25 cellular contexts compared by ENCODE assay signal in genomic region chr4:106247600-106247999, GRCh38.
DNase-seq lines count a peak whose midpoint lies in the region; ATAC-seq, FAIRE-seq and TF ChIP-seq lines count a peak whose summit lies in the region.
"Had no signal": no experiment of that assay in that cellular context is flagged by ENCODE, and none has a peak within 500 bp of the region (broad histone marks: within the 10 kb centered on the region; RNA-seq: fewer than 3 reads in every experiment).

No MANE protein-coding gene starts in this region.

- no peak overlapping the region for H3K9ac ChIP-seq in IMR-90 (ENCODE audit: low read depth, low read length)
- H3K9ac ChIP-seq: BLaER1 treated with 17β-estradiol and CSF1 and Interleukin-3, amounts not matched to agents 10 nM and 100 nM; GM23248 had no signal

- H3K79me1 ChIP-seq in IMR-90 (ENCODE audit: low read depth in 1 of 2, low read length in 2 of 2) = no peaks in the 10 kb centered on the region

- no peaks in the 10 kb centered on the region for H3K27me3 ChIP-seq in IMR-90 (ENCODE audit: control insufficient read depth, insufficient read depth, low read length)
- H3K27me3 ChIP-seq: BE2C; BLaER1 treated with 17β-estradiol and CSF1 and Interleukin-3, amounts not matched to agents 10 nM and 100 nM had no signal

- H2AFZ ChIP-seq in IMR-90 (replicated peaks; ENCODE audit: low read length, poor library complexity) = no peak overlapping the region
- H2AFZ ChIP-seq: GM23248 had no signal

- H4K20me1 ChIP-seq in IMR-90 (ENCODE audit: insufficient read depth, low read length) = no peaks in the 10 kb centered on the region
- H4K20me1 ChIP-seq: BLaER1 treated with 17β-estradiol and CSF1 and Interleukin-3, amounts not matched to agents 10 nM and 100 nM had no signal

- H3K56ac ChIP-seq in IMR-90 (ENCODE audit: extremely low read depth, insufficient read depth, low read length) = no peak overlapping the region

- POLR2A ChIA-PET in IMR-90 (lab: Charles Lee; ENCODE audit: unreplicated experiment) = no interaction called here

- no peak for TF ChIP-seq RAD21 in IMR-90 (IDR thresholded peaks at IDR 0.05; ENCODE audit: low read length)

- TF ChIP-seq POLR2A in IMR-90 (IDR thresholded peaks at IDR 0.05; ENCODE audit: low read depth, low read length) = no peak

- H4K91ac ChIP-seq in IMR-90 (ENCODE audit: insufficient read depth, low read depth, low read length) = no peak overlapping the region

- no peak overlapping the region for H4K5ac ChIP-seq in IMR-90 (ENCODE audit: low read depth, low read length)

- ATAC-seq in IMR-90 (ENCODE audit: low read depth) (no peak; the same call in 1 of the 2 replicates), GM19328 (IDR thresholded peaks at IDR 0.05; ENCODE audit: unreplicated experiment) (no peak), HG02610 (IDR thresholded peaks at IDR 0.05; ENCODE audit: unreplicated experiment) (no peak)
- ATAC-seq: A549, HCT116 had no signal

- peaks cover 4% of the 10 kb centered on the region for H3K36me3 ChIP-seq in IMR-90 (ENCODE audit: control insufficient read depth, insufficient read depth, low read length)
- H3K36me3 ChIP-seq: BE2C had no signal

- DNase-seq in D721Med (ENCODE audit: insufficient read length, low spot score) (no peak), IMR-90 (peak; percentile 6), NCI-H226 (no peak)
- no peak for DNase-seq in effector CD4-positive, alpha-beta T cell
- DNase-seq: 8988T; ACHN; AML-193; BE2C; CD4-positive, alpha-beta T cell; CD8-positive, alpha-beta memory T cell; DND-41; GF-D8; GM23248; H7; HFFc6 had no signal

- H3K27ac ChIP-seq in IMR-90 (ENCODE audit: insufficient read depth, low read length) = no peak overlapping the region
- H3K27ac ChIP-seq: A549; BLaER1 treated with 17β-estradiol and CSF1 and Interleukin-3, amounts not matched to agents 10 nM and 100 nM; GM23248 had no signal

- TF ChIP-seq CTCF in D721Med (IDR thresholded peaks at IDR 0.05; ENCODE audit: insufficient read depth, missing control alignments) = no peak
- no peak for TF ChIP-seq CTCF in IMR-90 (conservative IDR thresholded peaks at IDR 0.05; ENCODE audit: low read depth, low read length)

- H4K8ac ChIP-seq in IMR-90 (ENCODE audit: low read depth in 2 of 2, low read length in 2 of 2) = no peak overlapping the region

- dilution Hi-C loops in IMR-90 (cut with HindIII; ENCODE audit: low sequenced_read_pairs, unreplicated experiment) = no loop called here

- H3K4ac ChIP-seq in IMR-90 (ENCODE audit: low read depth, low read length) = no peak overlapping the region

- FAIRE-seq in D721Med (lab: Jason Lieb, UNC) (peak; percentile 16), G401.6 (lab: Jason Lieb, UNC) (peak; percentile 23), colon (lab: Jason Lieb, UNC) (peak; percentile 41)
- FAIRE-seq: A549, GM12891, GM18507, H1 had no signal

- no peak overlapping the region for H3K23ac ChIP-seq in IMR-90 (ENCODE audit: low read depth, low read length)

- no peak overlapping the region for H3K4me2 ChIP-seq in IMR-90 (ENCODE audit: low read depth, low read length)
- H3K4me2 ChIP-seq: A549; BLaER1 treated with 17β-estradiol and CSF1 and Interleukin-3, amounts not matched to agents 10 nM and 100 nM had no signal

- no peak overlapping the region for H2BK120ac ChIP-seq in IMR-90 (ENCODE audit: low read depth, low read length)

- no peak overlapping the region for H3K4me3 ChIP-seq in IMR-90 (ENCODE audit: insufficient read depth, low read depth, low read length)
- H3K4me3 ChIP-seq: A549; BLaER1 treated with 17β-estradiol and CSF1 and Interleukin-3, amounts not matched to agents 10 nM and 100 nM; GM23248 had no signal

- no peak overlapping the region for H3K14ac ChIP-seq in IMR-90 (replicated peaks; ENCODE audit: low read depth, low read length)

- intact Hi-C loops in IMR-90 (cut with micrococcal nuclease) = no loop called here

- in situ Hi-C loops in IMR-90 (cut with MboI; ENCODE audit: low sequenced_read_pairs) = no loop called here

- no peaks in the 10 kb centered on the region for H3K9me1 ChIP-seq in IMR-90 (ENCODE audit: insufficient read depth, low read length)

- BruUV-seq in IMR-90 (replicated peaks; lab: Mats Ljungman, UMichigan) = no TSS peak

- H3K18ac ChIP-seq in IMR-90 (ENCODE audit: low read depth, low read length) = no peak overlapping the region

- CTCF ChIA-PET in IMR-90 (lab: Yijun Ruan, JAX) = interaction anchor here (0.6 to 0.9 kb wide), 2 partner anchors 9 to 81 kb away, joined by 6 read pairs; no protein-coding TSS in a partner anchor

- H2AK5ac ChIP-seq in IMR-90 (ENCODE audit: low read depth, low read length) = no peak overlapping the region

- no peaks in the 10 kb centered on the region for H3K4me1 ChIP-seq in IMR-90 (ENCODE audit: control insufficient read depth, insufficient read depth, low read length)
- H3K4me1 ChIP-seq: A549; BE2C; BLaER1 treated with 17β-estradiol and CSF1 and Interleukin-3, amounts not matched to agents 10 nM and 100 nM had no signal

- H2BK5ac ChIP-seq in IMR-90 (ENCODE audit: low read depth, low read length, poor library complexity, severe bottlenecking) = no peak overlapping the region

- no peak overlapping the region for H2BK20ac ChIP-seq in IMR-90 (ENCODE audit: low read depth, low read length)

- H3K9me3 ChIP-seq in IMR-90 (ENCODE audit: control insufficient read depth, insufficient read depth, low read length) = no peaks in the 10 kb centered on the region
- H3K9me3 ChIP-seq: A549; BE2C; BLaER1 treated with 17β-estradiol and CSF1 and Interleukin-3, amounts not matched to agents 10 nM and 100 nM had no signal

- no peak overlapping the region for H2AK9ac ChIP-seq in IMR-90 (replicated peaks; ENCODE audit: low read depth, low read length, poor library complexity)

- no peak overlapping the region for H2BK15ac ChIP-seq in IMR-90 (ENCODE audit: low read depth, low read length)

TF ChIP-seq in IMR-90, 13 proteins besides CTCF, POLR2A, EP300 and RAD21:
- TF ChIP-seq CEBPB (IDR thresholded peaks at IDR 0.05; ENCODE audit: low read depth, low read length) (no peak), SMC3 (IDR thresholded peaks at IDR 0.05; ENCODE audit: low read depth, low read length) (no peak)
